ENCODE assay signal across 8 cellular contexts in genomic region chr7:30347226-30348082, GRCh38.
DNase-seq lines count a peak whose midpoint lies in the region; ATAC-seq, FAIRE-seq and TF ChIP-seq lines count a peak whose summit lies in the region.

No MANE protein-coding gene starts in this region.

- H3K9ac ChIP-seq in SK-N-MC (ENCODE audit: insufficient read length) = peak overlapping the region; percentile 46

- no peaks in the 10 kb centered on the region for H3K27me3 Mint-ChIP-seq in mesothelial cell of epicardium (ENCODE audit: low read depth)

- FAIRE-seq in GM12892 (lab: Jason Lieb, UNC) = peak; percentile 63

- H3K4me1 Mint-ChIP-seq in mesothelial cell of epicardium = peaks cover 31% of the 10 kb centered on the region

- no peak for TF ChIP-seq CTCF in mesothelial cell of epicardium (IDR thresholded peaks at IDR 0.05; ENCODE audit: unreplicated experiment)

- H3K9me3 Mint-ChIP-seq in mesothelial cell of epicardium = peaks cover 13% of the 10 kb centered on the region

- no peak for TF ChIP-seq POLR2A in GM12892 (IDR thresholded peaks at IDR 0.05; ENCODE audit: low read depth, low read length)

- DNase-seq in GM12892 (ENCODE audit: insufficient read length) (no peak), SK-N-MC (ENCODE audit: low read depth, low spot score) (no peak), mesothelial cell of epicardium (ENCODE audit: low spot score in 2 of 2, unreplicated experiment in 2 of 2) (no peak), SK-N-DZ (ENCODE audit: low spot score) (no peak), DMS 273 treated with DMSO at 0.1 percent for 48 hours (lab: John Stamatoyannopoulos, UW) (no peak)
- no peak for DNase-seq in effector CD4-positive, alpha-beta T cell

- H3K36me3 Mint-ChIP-seq in mesothelial cell of epicardium = peaks cover 3% of the 10 kb centered on the region

- ATAC-seq in HG02642 (IDR thresholded peaks at IDR 0.05; ENCODE audit: poor library complexity, unreplicated experiment) (peak; percentile 9), HG02678 (IDR thresholded peaks at IDR 0.05; ENCODE audit: unreplicated experiment) (no peak)

- peak overlapping the region; percentile 98 for H3K27ac ChIP-seq in SK-N-MC

- H3K9me3 ChIP-seq in SK-N-MC (ENCODE audit: low read depth, low read length) = no peaks in the 10 kb centered on the region

- H3K36me3 ChIP-seq in SK-N-MC (ENCODE audit: insufficient read depth, low read length) = no peaks in the 10 kb centered on the region

- H3K27ac Mint-ChIP-seq in mesothelial cell of epicardium = peak overlapping the region; percentile 40

- peak overlapping the region; percentile 47 for H3K4me3 ChIP-seq in SK-N-MC

- no peak overlapping the region for H3K4me3 Mint-ChIP-seq in mesothelial cell of epicardium
